In genomic region chr5:172640139-172640538, GRCh38 we compare ENCODE assay signal across 2 cellular contexts.
TF ChIP-seq lines count a peak whose summit lies in the region.

No MANE protein-coding gene starts in this region.

TF ChIP-seq in SK-N-SH, 30 proteins besides CTCF, POLR2A, EP300 and RAD21 (continued from another document):
- no peak for TF ChIP-seq MAX (IDR thresholded peaks at IDR 0.05; ENCODE audit: low read depth)
- TF ChIP-seq GABPA (IDR thresholded peaks at IDR 0.05; ENCODE audit: low read depth), result no peak
- TF ChIP-seq RXRA (IDR thresholded peaks at IDR 0.05; ENCODE audit: borderline replicate concordance, low read depth), result no peak
- no peak for TF ChIP-seq NRF1 (IDR thresholded peaks at IDR 0.05; ENCODE audit: low read depth, low read length)
- no peak for TF ChIP-seq REST (IDR thresholded peaks at IDR 0.05; ENCODE audit: low read depth, low read length)
- no peak for TF ChIP-seq RCOR1 (IDR thresholded peaks at IDR 0.05; ENCODE audit: low read length)
- no peak for TF ChIP-seq JUND (IDR thresholded peaks at IDR 0.05)
- TF ChIP-seq USF2 (IDR thresholded peaks at IDR 0.05; ENCODE audit: borderline replicate concordance, low read depth, low read length), result no peak
- TF ChIP-seq RFX5 (IDR thresholded peaks at IDR 0.05; ENCODE audit: low read length), result no peak
- no peak for TF ChIP-seq NFIC (IDR thresholded peaks at IDR 0.05; ENCODE audit: borderline replicate concordance)
- no peak for TF ChIP-seq TAF1 (IDR thresholded peaks at IDR 0.05; ENCODE audit: borderline replicate concordance, low read depth, low read length)
- no peak for TF ChIP-seq TEAD4 (IDR thresholded peaks at IDR 0.05; ENCODE audit: borderline replicate concordance, insufficient read depth)
TF ChIP-seq in SK-N-SH: peak in this region for 0.

TF ChIP-seq in SK-N-SH treated with all-trans-retinoic acid at 6 μM for 48 hours, 23 proteins besides CTCF, POLR2A, EP300 and RAD21 (continued from another document):
- no peak for TF ChIP-seq TSHZ2 (CRISPR knock-in tag; IDR thresholded peaks at IDR 0.05)
